ENCODE assay signal across 10 cellular contexts in genomic region chr5:111742595-111742994, GRCh38. TPM values are rescaled to one million over a fixed set of nuclear protein-coding genes. Genes with fewer than 3 reads are reported as not detected.
DNase-seq lines count a peak whose midpoint lies in the region; ATAC-seq, FAIRE-seq and TF ChIP-seq lines count a peak whose summit lies in the region.
"Had no signal": no experiment of that assay in that cellular context is flagged by ENCODE, and none has a peak within 500 bp of the region (broad histone marks: within the 10 kb centered on the region; RNA-seq: fewer than 3 reads in every experiment).

No MANE protein-coding gene starts in this region.

- no peak for TF ChIP-seq POLR2A in lower leg skin (IDR thresholded peaks at IDR 0.05)

- H3K4me3 ChIP-seq in heart right ventricle (peak overlapping the region in 4 of 10 donors; percentile 2 to 22 (median 18)), small intestine (ENCODE audit: low read depth in 1 of 2, low read length in 2 of 2) (no peak overlapping the region), lower leg skin (ENCODE audit: low read depth, poor library complexity, severe bottlenecking) (no peak overlapping the region)

- H3K9me3 Mint-ChIP-seq in T-cell: no peaks in the 10 kb centered on the region

- POLR2A ChIA-PET in T-cell (lab: Charles Lee): no interaction called here

- intact Hi-C loops in heart right ventricle (cut with DNase I) (no loop called here), lower leg skin (cut with DNase I; ENCODE audit: low total_unique reads) (no loop called here)

- peaks cover 11 to 93% (median 50%) of the 10 kb centered on the region in 9 donors for H3K4me1 ChIP-seq in heart right ventricle
- H3K4me1 ChIP-seq in small intestine (ENCODE audit: control insufficient read depth in 2 of 2, insufficient read depth in 1 of 2, low read depth in 1 of 2, low read length in 1 of 2): peaks cover 0 to 4% of the 10 kb centered on the region in 2 donors

- TF ChIP-seq CTCF in heart right ventricle (IDR thresholded peaks at IDR 0.05) (no peak), lower leg skin (IDR thresholded peaks at IDR 0.05) (no peak)

- CTCF ChIA-PET in T-cell (lab: Charles Lee): no interaction called here

- WGBS in heart right ventricle, 2 donors: 6 to 11% methylated on average over 8 of the region's 8 CpGs
- WGBS in small intestine, 3 donors: 17 to 30% (median 27%) methylated on average over 8 of the region's 8 CpGs
- 31 to 49% methylated on average over 8 of the region's 8 CpGs for whole genome bisulfite sequencing in lower leg skin, 2 donors

- no peak for FAIRE-seq in small intestine (lab: Jason Lieb, UNC)
- FAIRE-seq: frontal cortex had no signal

- H3K27ac Mint-ChIP-seq in T-cell: no peak overlapping the region

- ATAC-seq in T-cell (replicated peaks in 1 of 4): no peak
- ATAC-seq in heart right ventricle: peak in 6 of 8 donors; percentile 34 to 66 (median 46)
- ATAC-seq in GM21528 (IDR thresholded peaks at IDR 0.05; ENCODE audit: low FRiP score, unreplicated experiment): no peak

- H3K27me3 ChIP-seq in heart right ventricle (no peaks in the 10 kb centered on the region), small intestine (ENCODE audit: control insufficient read depth in 2 of 2, insufficient read depth in 2 of 2, low read length in 2 of 2) (no peaks in the 10 kb centered on the region)

- DNase-seq in DMS79 treated with DMSO at 0.1 percent for 48 hours (lab: John Stamatoyannopoulos, UW) (peak; percentile 59), DMS79 (lab: John Stamatoyannopoulos, UW) (no peak), T-cell (no peak), heart right ventricle (no peak), small intestine (peak; percentile 15), lower leg skin (ENCODE audit: low spot score in 2 of 2) (no peak)
- no peak for DNase-seq in activated CD8-positive, alpha-beta memory T cell treated with anti-CD3 and anti-CD28 coated beads, Interleukin-2, amount 50 U/mL, for 4 hours
- DNase-seq: 8988T had no signal

- peaks cover 4 to 15% (median 13%) of the 10 kb centered on the region in 3 donors for H3K4me1 Mint-ChIP-seq in T-cell

- peaks cover 0 to 5% of the 10 kb centered on the region in 2 donors for H3K27me3 Mint-ChIP-seq in T-cell

- H3K9me3 ChIP-seq in heart right ventricle (no peaks in the 10 kb centered on the region), small intestine (ENCODE audit: control insufficient read depth, low read depth) (no peaks in the 10 kb centered on the region)

- peak overlapping the region in 2 of 3 donors; percentile 38 to 59 for H3K4me3 Mint-ChIP-seq in T-cell

- H3K27ac ChIP-seq in heart right ventricle (peak overlapping the region in 6 of 10 donors; percentile 1 to 52 (median 30)), small intestine (ENCODE audit: low read depth in 1 of 2, low read length in 1 of 2) (no peak overlapping the region)

- no peaks in the 10 kb centered on the region for H3K36me3 Mint-ChIP-seq in T-cell

- no peaks in the 10 kb centered on the region for H3K36me3 ChIP-seq in heart right ventricle
- H3K36me3 ChIP-seq in small intestine (ENCODE audit: control insufficient read depth in 2 of 2, insufficient read depth in 2 of 2, low read length in 2 of 2): no peaks in the 10 kb centered on the region

RNA-seq across cellular contexts. Expression of gene NREP, which starts 14.4 kb away (rescaled TPM):
- 1 to 10 TPM; 2.1 to 9.0 (median 4.6) TPM for total RNA-seq in T-cell
- total RNA-seq in heart right ventricle: 10 to 100 TPM; 10.4 to 72.3 (median 47.3) TPM
- 10 to 100 TPM; 19.5 to 21.1 TPM for polyA plus RNA-seq in heart right ventricle
- 10 to 100 TPM in 1 of 3 donors, 1 to 10 TPM in 2; 1.8 to 16.0 (median 4.1) TPM for polyA plus RNA-seq in small intestine
- total RNA-seq in lower leg skin: 1 to 10 TPM; 2.2 to 7.3 (median 2.4) TPM

Comparison
In these comparisons a context has a peak if more than half of its experiments do, and no peak if none do; other contexts are left out.
1. DNase-seq: peak in DMS79 treated with DMSO at 0.1 percent for 48 hours (single experiment) and small intestine (single experiment); none in DMS79 (single experiment), T-cell (0 of 34), heart right ventricle (0 of 2), activated CD8-positive, alpha-beta memory T cell treated with anti-CD3 and anti-CD28 coated beads, Interleukin-2, amount 50 U/mL, for 4 hours (single experiment) and lower leg skin (0 of 2).
2. ATAC-seq: peak in heart right ventricle (6 of 8); none in T-cell (0 of 4) and GM21528 (single experiment).
3. H3K27ac ChIP-seq: peak in heart right ventricle (6 of 10); none in small intestine (0 of 2).